ENCODE assay signal across 29 cellular contexts in genomic region chr16:49964316-49964715, GRCh38.
"Had no signal": no experiment of that assay in that cellular context is flagged by ENCODE, and none has a peak within 500 bp of the region (broad histone marks: within the 10 kb centered on the region; RNA-seq: fewer than 3 reads in every experiment).

No MANE protein-coding gene starts in this region.

- H3K9ac ChIP-seq: neural progenitor cell, parathyroid adenoma had no signal

- H3K9me3 ChIP-seq: neutrophil, ovary, pancreas, prostate gland, psoas muscle, right atrium auricular region, right lobe of liver, sigmoid colon, spleen had no signal

- DNase-seq: naive thymus-derived CD4-positive, alpha-beta T cell; naive thymus-derived CD8-positive, alpha-beta T cell; natural killer cell; nephron progenitor cell; nucleus accumbens; occipital lobe; pancreas; posterior cingulate gyrus; psoas muscle; retina; right lobe of liver; sigmoid colon; small intestine; spleen; stimulated activated CD4-positive, alpha-beta T cell treated with anti-CD3 and anti-CD28 coated beads, Interleukin-12 subunit alpha, Interleukin-12 subunit beta, amount 100 ng/mL, for 4 hours; stimulated activated CD4-positive, alpha-beta T cell treated with anti-CD3 and anti-CD28 coated beads, Interleukin-15, amount 100 ng/mL, for 24 hours; stimulated activated CD4-positive, alpha-beta T cell treated with anti-CD3 and anti-CD28 coated beads, Interleukin-1b, Interleukin-23, amount 100 ng/mL, for 48 hours; stimulated activated CD4-positive, alpha-beta T cell treated with anti-CD3 and anti-CD28 coated beads, Interleukin-2, amount 100 ng/mL, for 24 hours had no signal

- H3K4me2 ChIP-seq: neural progenitor cell, smooth muscle cell had no signal

- H3K79me2 ChIP-seq: parathyroid adenoma had no signal

- H3K9me3 Mint-ChIP-seq: naive thymus-derived CD4-positive, alpha-beta T cell; naive thymus-derived CD8-positive, alpha-beta T cell; natural killer cell; natural killer cell treated with Interleukin-12 subunit alpha and Interleukin-12 subunit beta and Interleukin-15 and Interleukin-18, amount 100 ng/mL, for 72 hours; nephron progenitor cell; neural crest cell; neural progenitor cell had no signal

- H3K27ac Mint-ChIP-seq: naive thymus-derived CD4-positive, alpha-beta T cell; naive thymus-derived CD8-positive, alpha-beta T cell; natural killer cell; natural killer cell treated with Interleukin-12 subunit alpha and Interleukin-12 subunit beta and Interleukin-15 and Interleukin-18, amount 100 ng/mL, for 72 hours; nephron progenitor cell; neural progenitor cell; progenitor cell of endocrine pancreas had no signal

- H3K36me3 Mint-ChIP-seq: naive thymus-derived CD4-positive, alpha-beta T cell; naive thymus-derived CD8-positive, alpha-beta T cell; natural killer cell; natural killer cell treated with Interleukin-12 subunit alpha and Interleukin-12 subunit beta and Interleukin-15 and Interleukin-18, amount 100 ng/mL, for 72 hours; neural progenitor cell had no signal

- H3K4me1 Mint-ChIP-seq: naive thymus-derived CD4-positive, alpha-beta T cell; natural killer cell had no signal

- H2AFZ ChIP-seq: neural progenitor cell, parathyroid adenoma had no signal

- H3K4me3 ChIP-seq: neural progenitor cell, ovary, pancreas, prostate gland, psoas muscle, right atrium auricular region, right lobe of liver, sigmoid colon, skin epidermis, smooth muscle cell, spleen had no signal

- H3K4me3 Mint-ChIP-seq: naive thymus-derived CD4-positive, alpha-beta T cell; naive thymus-derived CD8-positive, alpha-beta T cell; natural killer cell; natural killer cell treated with Interleukin-12 subunit alpha and Interleukin-12 subunit beta and Interleukin-15 and Interleukin-18, amount 100 ng/mL, for 72 hours; nephron progenitor cell; neural crest cell; neural progenitor cell had no signal

- H3K27me3 ChIP-seq: neural progenitor cell, ovary, right atrium auricular region, right lobe of liver had no signal

- H3K27ac ChIP-seq: neural progenitor cell, neutrophil, ovary, pancreas, parathyroid adenoma, prostate gland, psoas muscle, right atrium auricular region, right lobe of liver, skin epidermis, spleen had no signal

- H3K4me1 ChIP-seq: neural progenitor cell, parathyroid adenoma, prostate gland, psoas muscle, right lobe of liver, spleen had no signal

- H3K36me3 ChIP-seq: neural progenitor cell, neutrophil, ovary, pancreas, prostate gland, right atrium auricular region, right lobe of liver, sigmoid colon, spleen had no signal
